In genomic region chr10:133186416-133187090, GRCh38 we compare ENCODE assay signal across 22 cellular contexts. TPM values are rescaled to one million over a fixed set of nuclear protein-coding genes. Genes with fewer than 3 reads are reported as not detected.
DNase-seq lines count a peak whose midpoint lies in the region; ATAC-seq and TF ChIP-seq lines count a peak whose summit lies in the region.
"Had no signal": no experiment of that assay in that cellular context is flagged by ENCODE, and none has a peak within 500 bp of the region (broad histone marks: within the 10 kb centered on the region; RNA-seq: fewer than 3 reads in every experiment).

No MANE protein-coding gene starts in this region.

- H3K9ac ChIP-seq in endodermal cell (ENCODE audit: extremely low read depth, low read length, poor library complexity, severe bottlenecking): no peak overlapping the region

- intact Hi-C loops in right cardiac atrium (cut with DNase I): no loop called here
- intact Hi-C loops in left cardiac atrium (cut with DNase I): no loop called here
- intact Hi-C loops in tibial artery (cut with DNase I; ENCODE audit: low total_unique reads): no loop called here

- H3K27ac Mint-ChIP-seq in endodermal cell: no peak overlapping the region
- peak overlapping the region; percentile 86 for H3K27ac Mint-ChIP-seq in nephron progenitor cell
- H3K27ac Mint-ChIP-seq: B cell; CD4-positive, alpha-beta memory T cell; GM23338 had no signal

- 64% methylated on average over 34 of the region's 34 CpGs for WGBS in right cardiac atrium
- 92 to 93% methylated on average over 25 to 31 of the region's 34 CpGs for WGBS in endodermal cell (ENCODE audit: insufficient coverage in 1 of 2, insufficient read length in 1 of 2), 2 experiments

- peaks cover 9% of the 10 kb centered on the region for H3K36me3 Mint-ChIP-seq in endodermal cell (ENCODE audit: low read depth)
- peaks cover 14% of the 10 kb centered on the region for H3K36me3 Mint-ChIP-seq in nephron progenitor cell (ENCODE audit: low read depth)
- H3K36me3 Mint-ChIP-seq: CD4-positive, alpha-beta memory T cell had no signal

- H3K4me1 Mint-ChIP-seq in endodermal cell (no peaks in the 10 kb centered on the region), nephron progenitor cell (peaks cover 42% of the 10 kb centered on the region)
- H3K4me1 Mint-ChIP-seq: B cell; CD4-positive, alpha-beta memory T cell; GM23338 had no signal

- H3K27ac ChIP-seq in right cardiac atrium (ENCODE audit: low read length) (no peak overlapping the region), endodermal cell (ENCODE audit: low read depth, low read length) (peak overlapping the region; percentile 60), tibial artery (no peak overlapping the region)
- H3K27ac ChIP-seq: C4-2B, HL-60 had no signal

- H3K36me3 ChIP-seq in endodermal cell (ENCODE audit: control insufficient read depth, insufficient read depth, low read length) (no peaks in the 10 kb centered on the region), tibial artery (no peaks in the 10 kb centered on the region)

- H3K4me1 ChIP-seq in right cardiac atrium (ENCODE audit: control insufficient read depth, insufficient read depth, low read length) (no peaks in the 10 kb centered on the region), endodermal cell (ENCODE audit: control insufficient read depth, insufficient read depth, low read length) (no peaks in the 10 kb centered on the region), tibial artery (no peaks in the 10 kb centered on the region)

- H3K9me3 ChIP-seq in right cardiac atrium (ENCODE audit: control insufficient read depth, low read length) (no peaks in the 10 kb centered on the region), endodermal cell (ENCODE audit: control insufficient read depth, low read length) (no peaks in the 10 kb centered on the region), tibial artery (peaks cover 0 to 4% (median under 1%) of the 10 kb centered on the region in 3 donors)

- H3K27me3 Mint-ChIP-seq in endodermal cell (ENCODE audit: insufficient read depth) (no peaks in the 10 kb centered on the region), nephron progenitor cell (ENCODE audit: low read depth, poor library complexity) (no peaks in the 10 kb centered on the region)
- H3K27me3 Mint-ChIP-seq: B cell; CD4-positive, alpha-beta memory T cell had no signal

- H3K9me3 Mint-ChIP-seq in endodermal cell (peaks cover under 1% of the 10 kb centered on the region), nephron progenitor cell (peaks cover under 1% of the 10 kb centered on the region)

- H3K4me3 ChIP-seq in right cardiac atrium (ENCODE audit: low read length) (no peak overlapping the region), endodermal cell (ENCODE audit: low read length) (no peak overlapping the region), tibial artery (no peak overlapping the region)
- H3K4me3 ChIP-seq: GM12878, GM23338, K562 had no signal

- DNase-seq in right cardiac atrium (peak; percentile 14 to 49 (median 42)), left cardiac atrium (no peak), endodermal cell (no peak), nephron progenitor cell (peak; percentile 66), NCI-H510A treated with DMSO at 0.1 percent for 48 hours (lab: John Stamatoyannopoulos, UW) (no peak), activated gamma-delta T cell (lab: John Stamatoyannopoulos, UW) (no peak), DMS114 treated with DMSO at 0.1 percent for 48 hours (lab: John Stamatoyannopoulos, UW; ENCODE audit: unreplicated experiment) (no peak), tibial artery (no peak)
- DNase-seq: 8988T; CD4-positive, alpha-beta memory T cell; DMS79 treated with DMSO at 0.1 percent for 48 hours; GF-D8; HCEC 1CT had no signal

- H3K27me3 ChIP-seq in right cardiac atrium (ENCODE audit: control insufficient read depth, insufficient read depth) (no peaks in the 10 kb centered on the region), endodermal cell (ENCODE audit: control insufficient read depth, insufficient read depth, low read length, poor library complexity, severe bottlenecking) (no peaks in the 10 kb centered on the region), tibial artery (peaks cover 0 to 48% of the 10 kb centered on the region in 2 donors)

- TF ChIP-seq CTCF in endodermal cell (conservative IDR thresholded peaks at IDR 0.05) (no peak), nephron progenitor cell (IDR thresholded peaks at IDR 0.05) (no peak), tibial artery (IDR thresholded peaks at IDR 0.05) (no peak)

- H3K4me3 Mint-ChIP-seq in endodermal cell (no peak overlapping the region), nephron progenitor cell (peak overlapping the region; percentile 48)
- H3K4me3 Mint-ChIP-seq: B cell; CD4-positive, alpha-beta memory T cell; GM23338 had no signal

- ATAC-seq in right cardiac atrium: no peak
- no peak for ATAC-seq in left cardiac atrium
- ATAC-seq: GM12878, K562 had no signal

RNA-seq across cellular contexts. Expression of gene KNDC1, which starts 26.5 kb away (rescaled TPM):
- total RNA-seq in right cardiac atrium (1 to 10 TPM in 2 of 4 donors, under 1 TPM in 2; 0.41 to 1.4 (median 0.91) TPM), left cardiac atrium (under 1 TPM; 0.34 to 0.50 TPM), endodermal cell (1 to 10 TPM; 6.5 to 9.6 TPM)
- 0.23 TPM for polyA plus RNA-seq in right cardiac atrium
- polyA plus RNA-seq in endodermal cell (2013, experiment 1 of 2): 7.3 TPM
- 4.6 TPM for polyA plus RNA-seq in endodermal cell (2013, experiment 2 of 2)
- total RNA-seq: A673, HT1080 had no signal

RNA-seq across cellular contexts. Expression of gene UTF1, which starts 43.5 kb away (rescaled TPM):
- total RNA-seq in right cardiac atrium (not detected), left cardiac atrium (not detected), endodermal cell (1 to 10 TPM in 1 of 2 donors, not detected in 1; 1.5 TPM)
- not detected for polyA plus RNA-seq in right cardiac atrium
- 1.1 TPM for polyA plus RNA-seq in endodermal cell (2013, experiment 1 of 2)
- 0.54 TPM for polyA plus RNA-seq in endodermal cell (2013, experiment 2 of 2)
- total RNA-seq: A673; CD4-positive, alpha-beta memory T cell; GM12878; HT1080 had no signal
- polyA plus RNA-seq: AG04450; CD4-positive, alpha-beta memory T cell; GM12878 had no signal

RNA-seq across cellular contexts. Expression of gene VENTX, which starts 51.1 kb away (rescaled TPM):
- total RNA-seq in right cardiac atrium (under 1 TPM; 0.45 to 0.89 (median 0.68) TPM), left cardiac atrium (1 to 10 TPM; 1.3 TPM), endodermal cell (10 to 100 TPM in 1 of 2 donors, 1 to 10 TPM in 1; 5.5 to 14.2 TPM)
- 0.48 TPM for polyA plus RNA-seq in right cardiac atrium
- 1.7 TPM for polyA plus RNA-seq in endodermal cell (2013, experiment 1 of 2)
- 0.99 TPM for polyA plus RNA-seq in endodermal cell (2013, experiment 2 of 2)
- total RNA-seq: A673; B cell; CD4-positive, alpha-beta memory T cell; GM12878 had no signal
- polyA plus RNA-seq: AG04450; CD4-positive, alpha-beta memory T cell had no signal

Comparison
In these comparisons a context has a peak if more than half of its experiments do, and no peak if none do; other contexts are left out.
1. DNase-seq: peak in right cardiac atrium (3 of 3) and nephron progenitor cell (single experiment); none in left cardiac atrium (single experiment), endodermal cell (single experiment), NCI-H510A treated with DMSO at 0.1 percent for 48 hours (single experiment), activated gamma-delta T cell (single experiment), DMS114 treated with DMSO at 0.1 percent for 48 hours (single experiment) and tibial artery (0 of 2).